Comparison of ENCODE assay signal across 1 cellular context in the genomic region with DNA sequence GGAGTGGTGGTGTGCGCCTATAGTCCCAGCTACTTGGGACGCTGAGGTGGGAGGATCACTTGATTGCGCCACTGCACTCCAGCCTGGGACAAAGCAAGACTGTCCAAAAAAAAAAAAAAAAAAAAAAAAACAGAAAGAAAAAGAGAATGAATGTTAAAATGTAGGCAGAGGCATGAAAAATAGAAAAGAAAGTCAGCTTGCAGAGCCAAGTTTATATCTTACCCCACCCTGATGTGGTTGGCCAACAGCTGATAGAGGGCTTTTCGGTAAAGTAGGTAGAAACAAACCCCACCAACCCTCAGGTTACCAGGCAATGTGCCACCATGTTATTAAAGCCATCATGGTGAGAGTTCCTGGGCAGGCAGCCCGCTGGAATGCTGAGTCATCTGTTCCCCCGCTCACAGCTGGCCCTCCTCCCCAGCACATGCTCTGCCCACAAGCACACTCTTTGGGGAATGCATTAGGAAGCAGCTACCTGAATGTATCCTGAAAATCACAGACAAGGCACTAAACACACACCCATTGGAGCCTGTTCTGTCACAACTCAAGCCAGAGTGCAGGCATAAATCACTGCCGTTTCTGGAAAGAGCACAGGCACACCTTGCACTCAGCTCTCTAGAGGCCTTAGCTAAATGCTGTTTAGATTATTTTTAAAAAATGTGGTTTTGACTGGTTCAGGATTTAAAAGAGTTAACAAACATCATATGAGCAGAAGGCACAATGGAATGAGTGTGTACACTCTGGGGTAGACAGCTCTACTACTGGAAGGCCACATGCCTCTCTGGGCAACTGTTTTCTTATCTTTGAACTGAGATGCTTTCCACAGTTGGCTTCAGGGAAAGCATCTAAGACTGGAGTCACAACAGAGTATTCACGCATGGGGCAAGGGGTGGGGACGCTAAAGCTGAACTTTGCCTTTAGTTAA.
TF ChIP-seq lines count a peak whose summit lies in the region.

No MANE protein-coding gene starts in this region.

TF ChIP-seq in HepG2, 621 proteins besides CTCF, POLR2A, EP300 and RAD21 (continued from another document and continues in another):
- TF ChIP-seq ZHX1 (CRISPR knock-in tag; IDR thresholded peaks at IDR 0.05; ENCODE audit: low read depth): 0 out of 2 replicates have a peak, but pooled peaks have one; percentile 26
- TF ChIP-seq, protein P1, sequence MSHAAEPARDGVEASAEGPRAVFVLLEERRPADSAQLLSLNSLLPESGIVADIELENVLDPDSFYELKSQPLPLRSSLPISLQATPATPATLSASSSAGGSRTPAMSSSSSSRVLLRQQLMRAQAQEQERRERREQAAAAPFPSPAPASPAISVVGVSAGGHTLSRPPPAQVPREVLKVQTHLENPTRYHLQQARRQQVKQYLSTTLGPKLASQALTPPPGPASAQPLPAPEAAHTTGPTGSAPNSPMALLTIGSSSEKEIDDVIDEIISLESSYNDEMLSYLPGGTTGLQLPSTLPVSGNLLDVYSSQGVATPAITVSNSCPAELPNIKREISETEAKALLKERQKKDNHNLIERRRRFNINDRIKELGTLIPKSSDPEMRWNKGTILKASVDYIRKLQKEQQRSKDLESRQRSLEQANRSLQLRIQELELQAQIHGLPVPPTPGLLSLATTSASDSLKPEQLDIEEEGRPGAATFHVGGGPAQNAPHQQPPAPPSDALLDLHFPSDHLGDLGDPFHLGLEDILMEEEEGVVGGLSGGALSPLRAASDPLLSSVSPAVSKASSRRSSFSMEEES (CRISPR knock-in tag; IDR thresholded peaks at IDR 0.05): peak; percentile 86
- TF ChIP-seq PRMT3 (CRISPR knock-in tag; IDR thresholded peaks at IDR 0.05; ENCODE audit: borderline replicate concordance, low read depth): no peak
- peak; percentile 73; the same call in 1 of the 2 replicates for TF ChIP-seq RCOR2 (CRISPR knock-in tag; IDR thresholded peaks at IDR 0.05)
- TF ChIP-seq, protein P2, sequence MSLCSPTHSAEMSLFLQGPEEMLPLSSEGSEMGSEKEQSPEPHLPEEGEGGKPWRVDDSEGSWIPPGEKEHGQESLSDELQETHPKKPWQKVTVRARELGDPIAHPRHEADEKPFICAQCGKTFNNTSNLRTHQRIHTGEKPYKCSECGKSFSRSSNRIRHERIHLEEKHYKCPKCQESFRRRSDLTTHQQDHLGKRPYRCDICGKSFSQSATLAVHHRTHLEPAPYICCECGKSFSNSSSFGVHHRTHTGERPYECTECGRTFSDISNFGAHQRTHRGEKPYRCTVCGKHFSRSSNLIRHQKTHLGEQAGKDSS (CRISPR knock-in tag; IDR thresholded peaks at IDR 0.05; ENCODE audit: borderline replicate concordance, low read depth): peak; percentile 79; the same call in 1 of the 2 replicates
- TF ChIP-seq KDM1A (CRISPR knock-in tag; IDR thresholded peaks at IDR 0.05): peak; percentile 83
- peak; percentile 66 for TF ChIP-seq ZBTB20 (CRISPR knock-in tag; IDR thresholded peaks at IDR 0.05; ENCODE audit: borderline replicate concordance, low read depth)
- no peak for TF ChIP-seq ZNF512B (CRISPR knock-in tag; IDR thresholded peaks at IDR 0.05; ENCODE audit: borderline replicate concordance)
- TF ChIP-seq IRF1 (CRISPR knock-in tag; IDR thresholded peaks at IDR 0.05; ENCODE audit: low read depth): no peak
- peak; percentile 37 for TF ChIP-seq DPF2 (CRISPR knock-in tag; IDR thresholded peaks at IDR 0.05; ENCODE audit: borderline replicate concordance, low read depth)
- no peak for TF ChIP-seq ZNF567 (CRISPR knock-in tag; IDR thresholded peaks at IDR 0.05; ENCODE audit: borderline replicate concordance)
- TF ChIP-seq, protein P3, sequence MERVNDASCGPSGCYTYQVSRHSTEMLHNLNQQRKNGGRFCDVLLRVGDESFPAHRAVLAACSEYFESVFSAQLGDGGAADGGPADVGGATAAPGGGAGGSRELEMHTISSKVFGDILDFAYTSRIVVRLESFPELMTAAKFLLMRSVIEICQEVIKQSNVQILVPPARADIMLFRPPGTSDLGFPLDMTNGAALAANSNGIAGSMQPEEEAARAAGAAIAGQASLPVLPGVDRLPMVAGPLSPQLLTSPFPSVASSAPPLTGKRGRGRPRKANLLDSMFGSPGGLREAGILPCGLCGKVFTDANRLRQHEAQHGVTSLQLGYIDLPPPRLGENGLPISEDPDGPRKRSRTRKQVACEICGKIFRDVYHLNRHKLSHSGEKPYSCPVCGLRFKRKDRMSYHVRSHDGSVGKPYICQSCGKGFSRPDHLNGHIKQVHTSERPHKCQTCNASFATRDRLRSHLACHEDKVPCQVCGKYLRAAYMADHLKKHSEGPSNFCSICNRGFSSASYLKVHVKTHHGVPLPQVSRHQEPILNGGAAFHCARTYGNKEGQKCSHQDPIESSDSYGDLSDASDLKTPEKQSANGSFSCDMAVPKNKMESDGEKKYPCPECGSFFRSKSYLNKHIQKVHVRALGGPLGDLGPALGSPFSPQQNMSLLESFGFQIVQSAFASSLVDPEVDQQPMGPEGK (CRISPR knock-in tag; IDR thresholded peaks at IDR 0.05): peak; percentile 90
- peak; percentile 84 for TF ChIP-seq ZBTB38 (CRISPR knock-in tag; IDR thresholded peaks at IDR 0.05)
- TF ChIP-seq U2AF1 (optimal IDR thresholded peaks at IDR 0.05; ENCODE audit: low read depth, low read length): peak; percentile 91
- peak; percentile 84 for TF ChIP-seq TFDP1 (CRISPR knock-in tag; IDR thresholded peaks at IDR 0.05; ENCODE audit: borderline replicate concordance)
- no peak for TF ChIP-seq EHMT2 (IDR thresholded peaks at IDR 0.05; ENCODE audit: borderline replicate concordance, low read depth, low read length)
- TF ChIP-seq ZNF572 (CRISPR knock-in tag; IDR thresholded peaks at IDR 0.05): peak; percentile 86
- peak; percentile 89 for TF ChIP-seq DNMT3B (CRISPR knock-in tag; conservative IDR thresholded peaks at IDR 0.05)
- TF ChIP-seq MBNL3 (CRISPR knock-in tag; conservative IDR thresholded peaks at IDR 0.05): no peak
- TF ChIP-seq, protein P4, sequence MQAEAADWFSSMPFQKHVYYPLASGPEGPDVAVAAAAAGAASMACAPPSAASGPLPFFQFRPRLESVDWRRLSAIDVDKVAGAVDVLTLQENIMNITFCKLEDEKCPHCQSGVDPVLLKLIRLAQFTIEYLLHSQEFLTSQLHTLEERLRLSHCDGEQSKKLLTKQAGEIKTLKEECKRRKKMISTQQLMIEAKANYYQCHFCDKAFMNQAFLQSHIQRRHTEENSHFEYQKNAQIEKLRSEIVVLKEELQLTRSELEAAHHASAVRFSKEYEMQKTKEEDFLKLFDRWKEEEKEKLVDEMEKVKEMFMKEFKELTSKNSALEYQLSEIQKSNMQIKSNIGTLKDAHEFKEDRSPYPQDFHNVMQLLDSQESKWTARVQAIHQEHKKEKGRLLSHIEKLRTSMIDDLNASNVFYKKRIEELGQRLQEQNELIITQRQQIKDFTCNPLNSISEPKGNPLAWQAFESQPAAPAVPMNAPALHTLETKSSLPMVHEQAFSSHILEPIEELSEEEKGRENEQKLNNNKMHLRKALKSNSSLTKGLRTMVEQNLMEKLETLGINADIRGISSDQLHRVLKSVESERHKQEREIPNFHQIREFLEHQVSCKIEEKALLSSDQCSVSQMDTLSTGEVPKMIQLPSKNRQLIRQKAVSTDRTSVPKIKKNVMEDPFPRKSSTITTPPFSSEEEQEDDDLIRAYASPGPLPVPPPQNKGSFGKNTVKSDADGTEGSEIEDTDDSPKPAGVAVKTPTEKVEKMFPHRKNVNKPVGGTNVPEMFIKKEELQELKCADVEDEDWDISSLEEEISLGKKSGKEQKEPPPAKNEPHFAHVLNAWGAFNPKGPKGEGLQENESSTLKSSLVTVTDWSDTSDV (CRISPR knock-in tag; IDR thresholded peaks at IDR 0.05): no peak
- peak; percentile 68 for TF ChIP-seq ZKSCAN8 (CRISPR knock-in tag; IDR thresholded peaks at IDR 0.05; ENCODE audit: borderline replicate concordance)
- TF ChIP-seq XRCC5 (optimal IDR thresholded peaks at IDR 0.05; ENCODE audit: low read length): peak; percentile 80
- no peak; the same call in 1 of the 2 replicates for TF ChIP-seq ARID3A (IDR thresholded peaks at IDR 0.05; ENCODE audit: low read depth, low read length)
- TF ChIP-seq ERF (CRISPR knock-in tag; IDR thresholded peaks at IDR 0.05): peak; percentile 68; the same call in 1 of the 2 replicates
- TF ChIP-seq ZNF652 (CRISPR knock-in tag; IDR thresholded peaks at IDR 0.05; ENCODE audit: borderline replicate concordance, low read depth): peak; percentile 89
- no peak for TF ChIP-seq ZNF790 (CRISPR knock-in tag; IDR thresholded peaks at IDR 0.05; ENCODE audit: borderline replicate concordance)
- TF ChIP-seq, protein P5, sequence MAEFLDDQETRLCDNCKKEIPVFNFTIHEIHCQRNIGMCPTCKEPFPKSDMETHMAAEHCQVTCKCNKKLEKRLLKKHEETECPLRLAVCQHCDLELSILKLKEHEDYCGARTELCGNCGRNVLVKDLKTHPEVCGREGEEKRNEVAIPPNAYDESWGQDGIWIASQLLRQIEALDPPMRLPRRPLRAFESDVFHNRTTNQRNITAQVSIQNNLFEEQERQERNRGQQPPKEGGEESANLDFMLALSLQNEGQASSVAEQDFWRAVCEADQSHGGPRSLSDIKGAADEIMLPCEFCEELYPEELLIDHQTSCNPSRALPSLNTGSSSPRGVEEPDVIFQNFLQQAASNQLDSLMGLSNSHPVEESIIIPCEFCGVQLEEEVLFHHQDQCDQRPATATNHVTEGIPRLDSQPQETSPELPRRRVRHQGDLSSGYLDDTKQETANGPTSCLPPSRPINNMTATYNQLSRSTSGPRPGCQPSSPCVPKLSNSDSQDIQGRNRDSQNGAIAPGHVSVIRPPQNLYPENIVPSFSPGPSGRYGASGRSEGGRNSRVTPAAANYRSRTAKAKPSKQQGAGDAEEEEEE (CRISPR knock-in tag; IDR thresholded peaks at IDR 0.05; ENCODE audit: borderline replicate concordance): peak; percentile 90; the same call in 1 of the 2 replicates
- peak; percentile 90 for TF ChIP-seq SSRP1 (CRISPR knock-in tag; IDR thresholded peaks at IDR 0.05)
- TF ChIP-seq HNF4A (CRISPR knock-in tag; IDR thresholded peaks at IDR 0.05): peak; percentile 74; the same call in 1 of the 2 replicates
- no peak for TF ChIP-seq ZNF737 (CRISPR knock-in tag; IDR thresholded peaks at IDR 0.05; ENCODE audit: borderline replicate concordance)
- TF ChIP-seq ATF1 (CRISPR knock-in tag; IDR thresholded peaks at IDR 0.05): no peak
- TF ChIP-seq NAIF1 (CRISPR knock-in tag; IDR thresholded peaks at IDR 0.05; ENCODE audit: borderline replicate concordance): no peak
- TF ChIP-seq NONO (IDR thresholded peaks at IDR 0.05): no peak
- peak; percentile 41; the same call in 1 of the 2 replicates for TF ChIP-seq NONO (CRISPR knock-in tag; conservative IDR thresholded peaks at IDR 0.05)
- TF ChIP-seq HMG20B (CRISPR knock-in tag; conservative IDR thresholded peaks at IDR 0.05): peak; percentile 93
